In the genomic region with DNA sequence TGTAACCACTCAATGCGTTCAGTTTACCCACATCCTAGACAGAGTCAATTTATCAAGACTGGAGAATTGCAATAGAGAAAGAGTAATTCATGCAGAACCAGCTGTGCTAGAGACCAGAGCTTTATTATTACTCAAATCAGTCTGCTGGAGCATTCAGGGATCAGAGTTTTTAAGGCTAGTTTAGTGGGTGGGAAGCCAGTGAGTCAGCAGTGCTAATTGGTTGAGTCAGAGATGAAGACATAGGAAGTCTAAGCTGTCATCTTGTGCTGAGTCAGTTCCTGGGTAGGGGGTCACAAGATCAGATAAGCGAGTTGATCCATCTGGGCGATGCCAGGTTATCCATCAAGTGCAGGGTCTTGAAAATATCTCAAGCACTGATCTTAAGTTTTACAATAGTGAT, we compare ENCODE assay signal across 16 cellular contexts.
DNase-seq lines count a peak whose midpoint lies in the region; ATAC-seq, FAIRE-seq and TF ChIP-seq lines count a peak whose summit lies in the region.
"Had no signal": no experiment of that assay in that cellular context is flagged by ENCODE, and none has a peak within 500 bp of the region (broad histone marks: within the 10 kb centered on the region; RNA-seq: fewer than 3 reads in every experiment).

No MANE protein-coding gene starts in this region.

- no peaks in the 10 kb centered on the region for H4K20me1 ChIP-seq in K562 (replicated peaks; ENCODE audit: control insufficient read depth, insufficient read depth, low read length)

- no peak for TF ChIP-seq RAD21 in K562 (CRISPR knock-in tag; conservative IDR thresholded peaks at IDR 0.05 in 1 of 2, IDR thresholded peaks at IDR 0.05 in 1 of 2)

- POLR2A ChIA-PET in K562 (lab: Yijun Ruan, JAX): interaction anchor here (0.6 kb wide), 1 partner anchor 8 kb away, joined by 3 read pairs; no protein-coding TSS in a partner anchor

- H3K36me3 ChIP-seq in K562 (ENCODE audit: control insufficient read depth, insufficient read depth, low read length) (no peaks in the 10 kb centered on the region), mesodermal cell (ENCODE audit: control insufficient read depth, insufficient read depth, low read length) (no peaks in the 10 kb centered on the region), vagina (no peaks in the 10 kb centered on the region)

- ATAC-seq in K562 (no peak), GM21723 (IDR thresholded peaks at IDR 0.05; ENCODE audit: unreplicated experiment) (no peak)

- H3K9ac ChIP-seq in K562 (ENCODE audit: insufficient read depth in 1 of 2, low read depth in 2 of 2, low read length in 2 of 2): no peak overlapping the region
- H3K9ac ChIP-seq: parathyroid adenoma had no signal

- 0% methylated on average over 3 of the region's 3 CpGs for WGBS in K562 (ENCODE audit: insufficient coverage, low coverage, missing lambda C conversion rate)
- WGBS in mesodermal cell (ENCODE audit: insufficient coverage in 2 of 2), 2 experiments: 80% methylated on average over 1 of the region's 3 CpGs; no CpG with 5 or more reads in 1 of the 2 experiments

- H3K4me1 ChIP-seq in K562 (replicated peaks in 1 of 2; ENCODE audit: control insufficient read depth in 2 of 2, insufficient read depth in 2 of 2, low read length in 2 of 2) (no peaks in the 10 kb centered on the region), mesodermal cell (ENCODE audit: control insufficient read depth, insufficient read depth, low read length, poor library complexity, severe bottlenecking) (peaks cover 10% of the 10 kb centered on the region), vagina (no peaks in the 10 kb centered on the region)
- H3K4me1 ChIP-seq: parathyroid adenoma had no signal

- H3K4me2 ChIP-seq in K562 (ENCODE audit: insufficient read depth, low read length): no peak overlapping the region

- in situ Hi-C loops in K562 (cut with MboI): no loop called here

- H3K79me2 ChIP-seq in K562 (ENCODE audit: control insufficient read depth, insufficient read depth, low read length): no peaks in the 10 kb centered on the region
- H3K79me2 ChIP-seq: parathyroid adenoma had no signal

- TF ChIP-seq POLR2A in K562 (conservative IDR thresholded peaks at IDR 0.05) (no peak), vagina (IDR thresholded peaks at IDR 0.05) (no peak)

- intact Hi-C loops in K562 (cut with micrococcal nuclease): no loop called here
- intact Hi-C loops in vagina (cut with DNase I): no loop called here

- TF ChIP-seq CTCF in K562 (IDR thresholded peaks at IDR 0.05 in 2 of 3, conservative IDR thresholded peaks at IDR 0.05 in 1 of 3; ENCODE audit: insufficient read depth in 2 of 3, low read depth in 1 of 3, low read length in 3 of 3) (no peak), vagina (IDR thresholded peaks at IDR 0.05) (no peak), GM10266 (IDR thresholded peaks at IDR 0.05; ENCODE audit: control insufficient read depth, insufficient read depth, low read depth, missing control alignments) (no peak)

- H3K4me3 ChIP-seq in K562 (no peak overlapping the region), mesodermal cell (ENCODE audit: extremely low read depth, insufficient read depth, low read length, poor library complexity, severe bottlenecking) (no peak overlapping the region), vagina (no peak overlapping the region)
- H3K4me3 ChIP-seq: dorsolateral prefrontal cortex had no signal

- CTCF ChIA-PET in K562 (lab: Yijun Ruan, JAX; ENCODE audit: low intra/inter-chr PET ratio): no interaction called here

- BruUV-seq in K562 (replicated peaks; lab: Mats Ljungman, UMichigan): no TSS peak

- no peak for FAIRE-seq in K562 (lab: Jason Lieb, UNC)

- DNase-seq in GM03348 (ENCODE audit: low spot score) (peak; percentile 28), NCI-H460 (ENCODE audit: extremely low read depth, low read depth) (peak; percentile 9), K562 (ENCODE audit: extremely low read depth in 1 of 4, low spot score in 3 of 4) (no peak), vagina (ENCODE audit: extremely low spot score in 2 of 2) (no peak), NCI-H2196 (lab: John Stamatoyannopoulos, UW; ENCODE audit: unreplicated experiment) (no peak), GM10266 (ENCODE audit: extremely low spot score) (no peak)
- DNase-seq: activated naive CD8-positive, alpha-beta T cell treated with anti-CD3 and anti-CD28 coated beads, Interleukin-2, amount 10 ng/mL, durations not matched to agents 7 days and 5 days; dorsolateral prefrontal cortex; H9; hippocampal formation; NCI-H1694 treated with DMSO at 0.1 percent for 48 hours; NK-92 treated with Interleukin-12 subunit alpha and Interleukin-12 subunit beta, amount 100 ng/mL, for 24 hours; stimulated activated CD4-positive, alpha-beta T cell treated with anti-CD3 and anti-CD28 coated beads, Interleukin-4, amount 100 ng/mL, for 24 hours had no signal

- no peaks in the 10 kb centered on the region for H3K27me3 ChIP-seq in K562 (ENCODE audit: control insufficient read depth in 2 of 2, insufficient read depth in 2 of 2, low read length in 2 of 2)
- H3K27me3 ChIP-seq in vagina: no peaks in the 10 kb centered on the region

- no peak overlapping the region for H2AFZ ChIP-seq in K562 (ENCODE audit: low read depth, low read length)
- H2AFZ ChIP-seq: parathyroid adenoma had no signal

- H3K27ac ChIP-seq in K562 (ENCODE audit: extremely low read depth, low read depth, low read length): no peak overlapping the region
- peak overlapping the region; percentile 71 for H3K27ac ChIP-seq in mesodermal cell (ENCODE audit: low read depth, low read length, severe bottlenecking)
- H3K27ac ChIP-seq in vagina: no peak overlapping the region
- H3K27ac ChIP-seq: dorsolateral prefrontal cortex, parathyroid adenoma had no signal

- H3K9me1 ChIP-seq in K562 (ENCODE audit: control insufficient read depth, insufficient read depth, low read length): no peaks in the 10 kb centered on the region

- H3K9me3 ChIP-seq in K562 (replicated peaks; ENCODE audit: control insufficient read depth, insufficient read depth, low read depth, low read length) (no peaks in the 10 kb centered on the region), mesodermal cell (ENCODE audit: control insufficient read depth, low read length) (no peaks in the 10 kb centered on the region), vagina (no peaks in the 10 kb centered on the region)

- no peak for TF ChIP-seq EP300 in K562 (IDR thresholded peaks at IDR 0.05; ENCODE audit: low read length)

TF ChIP-seq in K562, 482 proteins besides CTCF, POLR2A, EP300 and RAD21:
- TF ChIP-seq FOSL1 (tag; conservative IDR thresholded peaks at IDR 0.05): peak; percentile 57
- TF ChIP-seq SMAD3 (CRISPR knock-in tag; conservative IDR thresholded peaks at IDR 0.05): no peak

Comparison
In these comparisons a context has a peak if more than half of its experiments do, and no peak if none do; other contexts are left out.
1. DNase-seq: peak in GM03348 (single experiment) and NCI-H460 (single experiment); none in K562 (0 of 4), vagina (0 of 2), NCI-H2196 (single experiment) and GM10266 (single experiment).